30 cellular contexts compared by ENCODE assay signal in the genomic region with DNA sequence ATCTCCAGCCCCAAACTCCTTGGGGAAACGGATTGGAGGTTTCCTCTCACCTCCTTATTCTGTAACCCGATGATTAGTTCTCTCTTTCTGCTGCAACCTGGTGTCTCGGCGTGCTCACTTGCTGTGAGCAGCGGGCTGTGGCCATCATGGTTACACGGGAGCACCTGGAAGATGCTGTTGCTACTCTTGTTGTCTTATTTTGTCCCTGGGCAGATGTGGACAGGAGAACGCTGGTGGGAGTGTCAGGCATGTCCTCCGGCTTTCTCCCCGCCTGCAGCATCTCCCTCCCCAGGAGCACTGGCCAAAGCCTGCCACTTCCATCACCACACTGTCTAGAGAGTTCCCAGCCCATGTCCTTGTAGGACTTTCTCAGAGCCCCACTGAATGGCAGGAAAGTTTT.
"Had no signal": no experiment of that assay in that cellular context is flagged by ENCODE, and none has a peak within 500 bp of the region (broad histone marks: within the 10 kb centered on the region; RNA-seq: fewer than 3 reads in every experiment).

No MANE protein-coding gene starts in this region.

- H3K9ac ChIP-seq: neural progenitor cell had no signal

- H3K27me3 ChIP-seq: hepatocyte, neural progenitor cell, neutrophil, ovary, sigmoid colon, tibial artery had no signal

- H3K9me3 ChIP-seq: heart left ventricle, left lung, lower lobe of right lung, neutrophil, ovary, sigmoid colon, suprapubic skin, thoracic aorta, tibial artery had no signal

- H3K4me3 ChIP-seq: heart left ventricle, hepatocyte, left lung, lower lobe of right lung, neural progenitor cell, ovary, sigmoid colon, spleen, suprapubic skin, thoracic aorta, tibial artery had no signal

- H3K79me2 ChIP-seq: hepatocyte had no signal

- H3K27ac ChIP-seq: heart left ventricle, hepatocyte, left lung, lower lobe of right lung, neural progenitor cell, neutrophil, ovary, sigmoid colon, spleen, suprapubic skin, thoracic aorta, tibial artery had no signal

- H3K27ac Mint-ChIP-seq: mesothelial cell of epicardium; natural killer cell; nephron progenitor cell; neural progenitor cell; progenitor cell of endocrine pancreas; stimulated activated effector memory CD8-positive, alpha-beta T cell treated with anti-CD3 and anti-CD28 coated beads, Interleukin-12 subunit alpha, Interleukin-12 subunit beta, amount 100 ng/mL, for 72 hours; stimulated activated naive CD8-positive, alpha-beta T cell treated with anti-CD3 and anti-CD28 coated beads, Interleukin-15, Interleukin-2, amounts not matched to agents 100 ng/mL and 50 ng/mL, for 24 hours had no signal

- DNase-seq: heart left ventricle; kidney glomerular epithelial cell; left colon; left lung; lower lobe of right lung; mammary epithelial cell; mesendoderm; naive B cell; natural killer cell; nephron progenitor cell; occipital lobe; ovary; right cardiac atrium; sigmoid colon; small intestine; spleen; stimulated activated CD4-positive, alpha-beta T cell treated with anti-CD3 and anti-CD28 coated beads, Interleukin-4, amount 100 ng/mL, for 24 hours; stimulated activated naive CD4-positive, alpha-beta T cell; tibial artery; trophoblast cell had no signal

- H3K4me1 ChIP-seq: heart left ventricle, left lung, lower lobe of right lung, neural progenitor cell, sigmoid colon, spleen, suprapubic skin, tibial artery had no signal

- H3K4me2 ChIP-seq: hepatocyte, neural progenitor cell had no signal

- H2AFZ ChIP-seq: hepatocyte, neural progenitor cell had no signal

- H3K36me3 Mint-ChIP-seq: mesothelial cell of epicardium; naive B cell; natural killer cell; neural progenitor cell; stimulated activated effector memory CD8-positive, alpha-beta T cell treated with anti-CD3 and anti-CD28 coated beads, Interleukin-12 subunit alpha, Interleukin-12 subunit beta, amount 100 ng/mL, for 72 hours had no signal

- H3K9me3 Mint-ChIP-seq: nephron progenitor cell; stimulated activated naive CD8-positive, alpha-beta T cell treated with anti-CD3 and anti-CD28 coated beads, Interleukin-15, Interleukin-2, amounts not matched to agents 100 ng/mL and 50 ng/mL, for 24 hours had no signal

- H3K4me3 Mint-ChIP-seq: mesothelial cell of epicardium; natural killer cell; nephron progenitor cell; neural progenitor cell; stimulated activated effector memory CD8-positive, alpha-beta T cell treated with anti-CD3 and anti-CD28 coated beads, Interleukin-12 subunit alpha, Interleukin-12 subunit beta, amount 100 ng/mL, for 72 hours; stimulated activated naive CD8-positive, alpha-beta T cell treated with anti-CD3 and anti-CD28 coated beads, Interleukin-15, Interleukin-2, amounts not matched to agents 100 ng/mL and 50 ng/mL, for 24 hours had no signal

- H3K27me3 Mint-ChIP-seq: stimulated activated naive CD8-positive, alpha-beta T cell treated with anti-CD3 and anti-CD28 coated beads, Interleukin-15, Interleukin-2, amounts not matched to agents 100 ng/mL and 50 ng/mL, for 24 hours had no signal

- FAIRE-seq: keratinocyte, small intestine had no signal

- H3K4me1 Mint-ChIP-seq: mesothelial cell of epicardium; natural killer cell; neural progenitor cell; stimulated activated effector memory CD8-positive, alpha-beta T cell treated with anti-CD3 and anti-CD28 coated beads, Interleukin-12 subunit alpha, Interleukin-12 subunit beta, amount 100 ng/mL, for 72 hours had no signal

- H3K36me3 ChIP-seq: heart left ventricle, left lung, lower lobe of right lung, neural progenitor cell, neutrophil, ovary, sigmoid colon, spleen, suprapubic skin, thoracic aorta, tibial artery had no signal
